Comparison of ENCODE assay signal across 1 cellular context in the genomic region with DNA sequence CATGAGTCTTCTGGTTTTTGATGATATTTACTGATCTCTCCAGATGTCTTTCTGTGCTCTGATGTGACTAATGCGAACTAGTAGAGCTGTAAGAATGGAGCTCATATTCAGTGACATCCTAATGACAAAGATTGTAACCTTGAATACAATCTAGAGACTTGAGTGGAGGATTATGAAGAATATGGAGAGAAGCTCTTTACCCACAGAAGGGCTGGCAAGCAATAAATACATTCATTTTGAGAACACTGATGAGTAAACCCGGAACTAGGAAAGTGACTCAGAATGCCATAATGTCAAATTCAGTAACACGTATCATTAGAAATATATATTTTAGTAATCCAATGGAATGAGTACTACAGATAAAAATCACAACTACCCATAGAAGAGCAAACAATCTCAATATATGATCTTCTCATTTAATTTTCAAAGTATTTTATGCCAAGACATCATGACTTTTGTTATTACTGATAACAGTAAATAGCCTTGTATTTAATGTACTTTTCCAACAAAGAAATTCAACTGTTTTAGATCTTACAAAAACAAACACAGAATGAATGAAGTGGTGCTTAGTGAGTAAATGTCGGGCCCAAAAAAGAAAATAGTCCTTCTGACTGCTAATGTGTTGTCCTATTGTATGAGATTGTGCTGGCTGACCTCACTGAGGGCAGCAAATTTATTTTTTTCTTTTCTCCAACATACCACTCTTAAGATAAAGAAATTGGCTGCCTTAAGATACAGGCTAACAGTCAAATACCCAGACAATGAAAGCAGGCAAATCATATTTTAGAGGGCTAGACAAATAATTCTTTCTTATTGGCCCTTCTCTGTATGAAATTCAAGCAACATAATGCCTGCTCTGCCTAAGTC.
TF ChIP-seq lines count a peak whose summit lies in the region.

No MANE protein-coding gene starts in this region.

TF ChIP-seq in GM23338, 12 proteins besides CTCF, POLR2A, EP300 and RAD21 (continued from another document):
- TF ChIP-seq, protein P1, sequence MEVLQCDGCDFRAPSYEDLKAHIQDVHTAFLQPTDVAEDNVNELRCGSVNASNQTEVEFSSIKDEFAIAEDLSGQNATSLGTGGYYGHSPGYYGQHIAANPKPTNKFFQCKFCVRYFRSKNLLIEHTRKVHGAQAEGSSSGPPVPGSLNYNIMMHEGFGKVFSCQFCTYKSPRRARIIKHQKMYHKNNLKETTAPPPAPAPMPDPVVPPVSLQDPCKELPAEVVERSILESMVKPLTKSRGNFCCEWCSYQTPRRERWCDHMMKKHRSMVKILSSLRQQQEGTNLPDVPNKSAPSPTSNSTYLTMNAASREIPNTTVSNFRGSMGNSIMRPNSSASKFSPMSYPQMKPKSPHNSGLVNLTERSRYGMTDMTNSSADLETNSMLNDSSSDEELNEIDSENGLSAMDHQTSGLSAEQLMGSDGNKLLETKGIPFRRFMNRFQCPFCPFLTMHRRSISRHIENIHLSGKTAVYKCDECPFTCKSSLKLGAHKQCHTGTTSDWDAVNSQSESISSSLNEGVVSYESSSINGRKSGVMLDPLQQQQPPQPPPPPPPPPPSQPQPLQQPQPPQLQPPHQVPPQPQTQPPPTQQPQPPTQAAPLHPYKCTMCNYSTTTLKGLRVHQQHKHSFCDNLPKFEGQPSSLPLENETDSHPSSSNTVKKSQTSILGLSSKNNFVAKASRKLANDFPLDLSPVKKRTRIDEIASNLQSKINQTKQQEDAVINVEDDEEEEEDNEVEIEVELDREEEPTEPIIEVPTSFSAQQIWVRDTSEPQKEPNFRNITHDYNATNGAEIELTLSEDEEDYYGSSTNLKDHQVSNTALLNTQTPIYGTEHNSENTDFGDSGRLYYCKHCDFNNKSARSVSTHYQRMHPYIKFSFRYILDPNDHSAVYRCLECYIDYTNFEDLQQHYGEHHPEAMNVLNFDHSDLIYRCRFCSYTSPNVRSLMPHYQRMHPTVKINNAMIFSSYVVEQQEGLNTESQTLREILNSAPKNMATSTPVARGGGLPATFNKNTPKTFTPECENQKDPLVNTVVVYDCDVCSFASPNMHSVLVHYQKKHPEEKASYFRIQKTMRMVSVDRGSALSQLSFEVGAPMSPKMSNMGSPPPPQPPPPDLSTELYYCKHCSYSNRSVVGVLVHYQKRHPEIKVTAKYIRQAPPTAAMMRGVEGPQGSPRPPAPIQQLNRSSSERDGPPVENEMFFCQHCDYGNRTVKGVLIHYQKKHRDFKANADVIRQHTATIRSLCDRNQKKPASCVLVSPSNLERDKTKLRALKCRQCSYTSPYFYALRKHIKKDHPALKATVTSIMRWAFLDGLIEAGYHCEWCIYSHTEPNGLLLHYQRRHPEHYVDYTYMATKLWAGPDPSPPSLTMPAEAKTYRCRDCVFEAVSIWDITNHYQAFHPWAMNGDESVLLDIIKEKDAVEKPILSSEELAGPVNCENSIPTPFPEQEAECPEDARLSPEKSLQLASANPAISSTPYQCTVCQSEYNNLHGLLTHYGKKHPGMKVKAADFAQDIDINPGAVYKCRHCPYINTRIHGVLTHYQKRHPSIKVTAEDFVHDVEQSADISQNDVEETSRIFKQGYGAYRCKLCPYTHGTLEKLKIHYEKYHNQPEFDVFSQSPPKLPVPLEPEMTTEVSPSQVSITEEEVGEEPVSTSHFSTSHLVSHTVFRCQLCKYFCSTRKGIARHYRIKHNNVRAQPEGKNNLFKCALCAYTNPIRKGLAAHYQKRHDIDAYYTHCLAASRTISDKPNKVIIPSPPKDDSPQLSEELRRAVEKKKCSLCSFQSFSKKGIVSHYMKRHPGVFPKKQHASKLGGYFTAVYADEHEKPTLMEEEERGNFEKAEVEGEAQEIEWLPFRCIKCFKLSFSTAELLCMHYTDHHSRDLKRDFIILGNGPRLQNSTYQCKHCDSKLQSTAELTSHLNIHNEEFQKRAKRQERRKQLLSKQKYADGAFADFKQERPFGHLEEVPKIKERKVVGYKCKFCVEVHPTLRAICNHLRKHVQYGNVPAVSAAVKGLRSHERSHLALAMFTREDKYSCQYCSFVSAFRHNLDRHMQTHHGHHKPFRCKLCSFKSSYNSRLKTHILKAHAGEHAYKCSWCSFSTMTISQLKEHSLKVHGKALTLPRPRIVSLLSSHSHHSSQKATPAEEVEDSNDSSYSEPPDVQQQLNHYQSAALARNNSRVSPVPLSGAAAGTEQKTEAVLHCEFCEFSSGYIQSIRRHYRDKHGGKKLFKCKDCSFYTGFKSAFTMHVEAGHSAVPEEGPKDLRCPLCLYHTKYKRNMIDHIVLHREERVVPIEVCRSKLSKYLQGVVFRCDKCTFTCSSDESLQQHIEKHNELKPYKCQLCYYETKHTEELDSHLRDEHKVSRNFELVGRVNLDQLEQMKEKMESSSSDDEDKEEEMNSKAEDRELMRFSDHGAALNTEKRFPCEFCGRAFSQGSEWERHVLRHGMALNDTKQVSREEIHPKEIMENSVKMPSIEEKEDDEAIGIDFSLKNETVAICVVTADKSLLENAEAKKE (CRISPR knock-in tag; IDR thresholded peaks at IDR 0.05): no peak
- TF ChIP-seq ZNF114 (CRISPR knock-in tag; IDR thresholded peaks at IDR 0.05) (no peak), ZNF331 (CRISPR knock-in tag; IDR thresholded peaks at IDR 0.05; ENCODE audit: low read depth) (no peak), CREB1 (CRISPR knock-in tag; IDR thresholded peaks at IDR 0.05; ENCODE audit: low read depth) (no peak), JUNB (IDR thresholded peaks at IDR 0.05; ENCODE audit: unreplicated experiment) (no peak)
- TF ChIP-seq, protein P2, sequence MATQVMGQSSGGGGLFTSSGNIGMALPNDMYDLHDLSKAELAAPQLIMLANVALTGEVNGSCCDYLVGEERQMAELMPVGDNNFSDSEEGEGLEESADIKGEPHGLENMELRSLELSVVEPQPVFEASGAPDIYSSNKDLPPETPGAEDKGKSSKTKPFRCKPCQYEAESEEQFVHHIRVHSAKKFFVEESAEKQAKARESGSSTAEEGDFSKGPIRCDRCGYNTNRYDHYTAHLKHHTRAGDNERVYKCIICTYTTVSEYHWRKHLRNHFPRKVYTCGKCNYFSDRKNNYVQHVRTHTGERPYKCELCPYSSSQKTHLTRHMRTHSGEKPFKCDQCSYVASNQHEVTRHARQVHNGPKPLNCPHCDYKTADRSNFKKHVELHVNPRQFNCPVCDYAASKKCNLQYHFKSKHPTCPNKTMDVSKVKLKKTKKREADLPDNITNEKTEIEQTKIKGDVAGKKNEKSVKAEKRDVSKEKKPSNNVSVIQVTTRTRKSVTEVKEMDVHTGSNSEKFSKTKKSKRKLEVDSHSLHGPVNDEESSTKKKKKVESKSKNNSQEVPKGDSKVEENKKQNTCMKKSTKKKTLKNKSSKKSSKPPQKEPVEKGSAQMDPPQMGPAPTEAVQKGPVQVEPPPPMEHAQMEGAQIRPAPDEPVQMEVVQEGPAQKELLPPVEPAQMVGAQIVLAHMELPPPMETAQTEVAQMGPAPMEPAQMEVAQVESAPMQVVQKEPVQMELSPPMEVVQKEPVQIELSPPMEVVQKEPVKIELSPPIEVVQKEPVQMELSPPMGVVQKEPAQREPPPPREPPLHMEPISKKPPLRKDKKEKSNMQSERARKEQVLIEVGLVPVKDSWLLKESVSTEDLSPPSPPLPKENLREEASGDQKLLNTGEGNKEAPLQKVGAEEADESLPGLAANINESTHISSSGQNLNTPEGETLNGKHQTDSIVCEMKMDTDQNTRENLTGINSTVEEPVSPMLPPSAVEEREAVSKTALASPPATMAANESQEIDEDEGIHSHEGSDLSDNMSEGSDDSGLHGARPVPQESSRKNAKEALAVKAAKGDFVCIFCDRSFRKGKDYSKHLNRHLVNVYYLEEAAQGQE (IDR thresholded peaks at IDR 0.05; ENCODE audit: unreplicated experiment): no peak
- TF ChIP-seq, protein P3, sequence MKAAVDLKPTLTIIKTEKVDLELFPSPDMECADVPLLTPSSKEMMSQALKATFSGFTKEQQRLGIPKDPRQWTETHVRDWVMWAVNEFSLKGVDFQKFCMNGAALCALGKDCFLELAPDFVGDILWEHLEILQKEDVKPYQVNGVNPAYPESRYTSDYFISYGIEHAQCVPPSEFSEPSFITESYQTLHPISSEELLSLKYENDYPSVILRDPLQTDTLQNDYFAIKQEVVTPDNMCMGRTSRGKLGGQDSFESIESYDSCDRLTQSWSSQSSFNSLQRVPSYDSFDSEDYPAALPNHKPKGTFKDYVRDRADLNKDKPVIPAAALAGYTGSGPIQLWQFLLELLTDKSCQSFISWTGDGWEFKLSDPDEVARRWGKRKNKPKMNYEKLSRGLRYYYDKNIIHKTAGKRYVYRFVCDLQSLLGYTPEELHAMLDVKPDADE (IDR thresholded peaks at IDR 0.05): no peak
